19 cellular contexts compared by ENCODE assay signal in the genomic region with DNA sequence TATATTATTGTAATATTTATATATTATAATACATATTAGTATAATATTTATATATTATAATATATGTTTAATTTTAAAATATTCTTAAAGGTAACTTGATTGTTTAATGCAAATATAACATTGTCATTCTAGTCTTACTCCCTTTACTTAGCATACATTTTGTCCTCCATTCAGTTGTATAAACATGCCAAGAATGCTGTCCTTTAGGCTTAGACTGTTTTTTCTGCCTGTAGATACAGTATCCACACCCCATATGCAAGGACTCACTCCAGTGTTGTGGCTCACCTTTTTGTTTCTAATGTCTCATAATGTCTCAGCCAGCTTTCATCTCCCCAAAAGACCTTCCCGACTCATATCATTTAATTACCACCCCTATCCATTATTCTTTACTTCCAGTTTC.
"Had no signal": no experiment of that assay in that cellular context is flagged by ENCODE, and none has a peak within 500 bp of the region (broad histone marks: within the 10 kb centered on the region; RNA-seq: fewer than 3 reads in every experiment).

No MANE protein-coding gene starts in this region.

- ATAC-seq: Right ventricle myocardium inferior, SK-N-SH treated with all-trans-retinoic acid at 6 μM for 48 hours had no signal

- DNase-seq: Karpas-422, KG1, MG63, NCI-H1092 treated with DMSO at 0.1 percent for 48 hours, NCI-H1436, NCI-H187, NCI-H2029, NCI-H2081 treated with DMSO at 0.1 percent for 48 hours, NCI-H2227 treated with DMSO at 0.1 percent for 48 hours, NCI-H524, NCI-H526 treated with DMSO at 0.1 percent for 48 hours, NCI-H774, OCI-M1, PC-9, Peyer's patch, SHP77 treated with DMSO at 0.1 percent for 48 hours, SJCRH30 had no signal
